ENCODE assay signal across 8 cellular contexts in genomic region chr1:228487336-228488106, GRCh38. TPM values are rescaled to one million over a fixed set of nuclear protein-coding genes. Genes with fewer than 3 reads are reported as not detected.
A peak's percentile ranks its signal among the peaks of the same experiment; 100 is the strongest.
DNase-seq lines count a peak whose midpoint lies in the region; ATAC-seq and TF ChIP-seq lines count a peak whose summit lies in the region.

RNF187 (plus strand) TSS chr1:228487382.

- peak within 1 kb of the TSS; percentile 99 for H3K27ac ChIP-seq in cardiac muscle cell

- no peak for TF ChIP-seq CTCF in cardiac muscle cell (IDR thresholded peaks at IDR 0.05; ENCODE audit: low read depth, low read length)

- peak within 1 kb of the TSS; percentile 92 for H3K4me3 ChIP-seq in cardiac muscle cell

- H3K9me3 ChIP-seq in cardiac muscle cell (ENCODE audit: low read depth): no peaks in the 10 kb centered on the region

- peak; percentile 65 for ATAC-seq in HG02610 (IDR thresholded peaks at IDR 0.05; ENCODE audit: unreplicated experiment)

- DNase-seq in NCI-H1092 treated with DMSO at 0.1 percent for 48 hours (lab: John Stamatoyannopoulos, UW) (peak; percentile 45), NCI-H1092 (lab: John Stamatoyannopoulos, UW) (no peak), NCI-H460 (ENCODE audit: extremely low read depth, low read depth) (no peak), cardiac muscle cell (ENCODE audit: low read depth in 1 of 2, low spot score in 1 of 2) (peak in 1 of 2 donors; percentile 63), posterior vena cava (ENCODE audit: low spot score) (peak; percentile 97), NCI-H446 treated with DMSO at 0.1 percent for 48 hours (lab: John Stamatoyannopoulos, UW) (no peak)
- peak; percentile 80 for DNase-seq in activated gamma-delta T cell treated with anti-CD3 and anti-CD28 coated beads, Interleukin-2, amount 50 U/mL, for 16 hours (ENCODE audit: low read depth)

- peaks cover 7% of the 10 kb centered on the region for H3K4me1 ChIP-seq in cardiac muscle cell (ENCODE audit: low read depth)

- peaks cover 4% of the 10 kb centered on the region for H3K36me3 ChIP-seq in cardiac muscle cell

- intact Hi-C loops in posterior vena cava (cut with DNase I): loop anchor here in 1 of 2 donors (5.0 kb wide), 1 partner anchor 1605 kb away; no protein-coding TSS in a partner anchor

- H3K27me3 ChIP-seq in cardiac muscle cell: no peaks in the 10 kb centered on the region

RNA-seq across cellular contexts. Expression of gene RNF187, which starts in this region (rescaled TPM):
- 120 and 146 TPM in 2 replicates for total RNA-seq in NCI-H460 (2014; rRNA removed; shearing (Covaris generic))
- polyA plus RNA-seq in NCI-H460 (2014; cell fraction: nucleus; rRNA removed): 40.2 and 45.7 TPM in 2 replicates
- total RNA-seq in cardiac muscle cell (86.5 and 119 TPM in 2 replicates), posterior vena cava (10 to 100 TPM; 61.6 to 64.3 TPM)
- 160 and 213 TPM in 2 replicates for polyA plus RNA-seq in cardiac muscle cell

Comparison
In these comparisons a context has a peak if more than half of its experiments do, and no peak if none do; other contexts are left out.
1. DNase-seq: peak in NCI-H1092 treated with DMSO at 0.1 percent for 48 hours (single experiment), activated gamma-delta T cell treated with anti-CD3 and anti-CD28 coated beads, Interleukin-2, amount 50 U/mL, for 16 hours (single experiment) and posterior vena cava (single experiment); none in NCI-H1092 (single experiment), NCI-H460 (single experiment) and NCI-H446 treated with DMSO at 0.1 percent for 48 hours (single experiment).